ENCODE assay signal across 8 cellular contexts in the genomic region with DNA sequence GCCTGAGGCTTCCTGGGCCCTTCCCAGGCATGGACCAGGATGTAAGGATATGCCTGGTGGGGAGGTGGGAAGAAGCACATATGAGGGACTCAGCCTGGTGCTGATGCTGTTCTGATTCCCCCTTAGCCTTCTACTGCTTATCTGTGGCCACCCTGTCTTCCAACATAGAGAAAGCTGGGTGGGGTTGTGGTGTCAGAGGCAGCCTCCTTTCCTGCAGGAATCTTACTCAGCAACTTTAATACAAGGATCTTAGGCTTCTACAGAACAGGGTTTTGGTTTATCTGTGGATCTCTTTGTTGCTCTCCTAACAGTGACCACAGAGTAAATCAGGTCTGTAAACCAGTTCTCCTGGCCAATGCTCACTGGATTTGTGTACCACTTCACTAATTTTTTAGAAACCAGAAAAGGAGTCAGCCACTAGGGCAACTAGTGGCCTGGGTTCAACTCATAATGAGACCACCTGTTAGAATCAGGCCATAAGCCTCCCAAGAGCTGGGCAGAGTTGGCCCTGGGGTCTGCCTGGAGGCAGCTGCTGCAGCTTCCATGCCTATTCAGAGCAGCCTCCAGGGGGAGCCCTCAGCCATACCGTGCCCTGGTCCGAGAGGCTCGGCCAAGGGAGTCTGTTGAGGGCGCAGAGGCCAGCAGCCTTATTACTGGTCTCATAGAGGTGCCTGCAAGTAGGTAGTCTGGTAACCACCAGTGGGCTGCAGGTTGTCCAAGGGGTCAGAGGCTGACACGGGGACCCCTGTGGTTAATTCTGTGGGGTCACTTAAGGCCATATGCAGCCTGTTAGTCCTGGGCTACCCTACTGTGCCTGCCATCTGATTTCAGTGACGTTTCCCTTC. TPM values are rescaled to one million over a fixed set of nuclear protein-coding genes. Genes with fewer than 3 reads are reported as not detected.
DNase-seq lines count a peak whose midpoint lies in the region; ATAC-seq and TF ChIP-seq lines count a peak whose summit lies in the region.

No MANE protein-coding gene starts in this region.

- H3K27me3 Mint-ChIP-seq in activated T-cell treated with anti-CD3 and anti-CD28 coated beads, Interleukin-2, amount 50 U/mL, for 4 hours (ENCODE audit: low read depth): peaks cover 10% of the 10 kb centered on the region

- no TSS peak for BruUV-seq in OCI-LY7 (replicated peaks; lab: Mats Ljungman, UMichigan)

- ATAC-seq in GM19324 (IDR thresholded peaks at IDR 0.05; ENCODE audit: low FRiP score, unreplicated experiment) (peak; percentile 54), GM19467 (IDR thresholded peaks at IDR 0.05; ENCODE audit: unreplicated experiment) (no peak)
- peak; percentile 73 to 89 for ATAC-seq in activated T-cell treated with anti-CD3 and anti-CD28 coated beads, Interleukin-2, amount 50 U/mL, for 4 hours

- peaks cover 27% of the 10 kb centered on the region for H3K36me3 ChIP-seq in OCI-LY7 (ENCODE audit: insufficient read depth, low read length)

- no peak overlapping the region for H3K27ac ChIP-seq in OCI-LY7 (ENCODE audit: low read depth, low read length, poor library complexity, severe bottlenecking)

- no peak overlapping the region for H3K4me2 ChIP-seq in OCI-LY7 (ENCODE audit: low read length)

- no peaks in the 10 kb centered on the region for H3K9me3 Mint-ChIP-seq in activated T-cell treated with anti-CD3 and anti-CD28 coated beads, Interleukin-2, amount 50 U/mL, for 4 hours

- H3K9me2 ChIP-seq in OCI-LY7 (ENCODE audit: insufficient read depth, low read length): no peaks in the 10 kb centered on the region

- H3K9me3 ChIP-seq in OCI-LY7 (ENCODE audit: low read length): no peaks in the 10 kb centered on the region

- peaks cover 4% of the 10 kb centered on the region for H3K4me1 Mint-ChIP-seq in activated T-cell treated with anti-CD3 and anti-CD28 coated beads, Interleukin-2, amount 50 U/mL, for 4 hours (ENCODE audit: low read depth)

- H3K36me3 Mint-ChIP-seq in activated T-cell treated with anti-CD3 and anti-CD28 coated beads, Interleukin-2, amount 50 U/mL, for 4 hours (ENCODE audit: insufficient read depth): peaks cover 20% of the 10 kb centered on the region

- H2AFZ ChIP-seq in OCI-LY7 (ENCODE audit: low read length): no peak overlapping the region

- H3K79me2 ChIP-seq in OCI-LY7 (ENCODE audit: insufficient read depth, low read depth, low read length): no peaks in the 10 kb centered on the region

- H3K4me3 ChIP-seq in OCI-LY7 (ENCODE audit: low read depth, low read length, poor library complexity, severe bottlenecking) (no peak overlapping the region), retinal pigment epithelial cell (ENCODE audit: low read length) (no peak overlapping the region)

- DNase-seq in AG09319 (ENCODE audit: extremely low read depth, low read depth) (no peak), OCI-LY7 (ENCODE audit: low spot score) (peak; percentile 70), germinal center (ENCODE audit: low spot score) (peak; percentile 75), retinal pigment epithelial cell (ENCODE audit: low read depth) (no peak), NCI-H2081 treated with DMSO at 0.1 percent for 48 hours (lab: John Stamatoyannopoulos, UW) (no peak)
- DNase-seq in activated T-cell treated with anti-CD3 and anti-CD28 coated beads, Interleukin-2, amount 50 U/mL, for 4 hours: peak; percentile 44

- no peaks in the 10 kb centered on the region for H3K4me1 ChIP-seq in OCI-LY7 (ENCODE audit: insufficient read depth, low read length, poor library complexity, severe bottlenecking)

- H4K20me1 ChIP-seq in OCI-LY7 (ENCODE audit: insufficient read depth, low read length): no peaks in the 10 kb centered on the region

- POLR2A ChIA-PET in OCI-LY7 (lab: Charles Lee): interaction anchor here (1.4 kb wide), 1 partner anchor 20 kb away, joined by 3 read pairs; a partner anchor contains a TSS

- no peak overlapping the region for H3K4me3 Mint-ChIP-seq in activated T-cell treated with anti-CD3 and anti-CD28 coated beads, Interleukin-2, amount 50 U/mL, for 4 hours

- CTCF ChIA-PET in OCI-LY7 (lab: Charles Lee; ENCODE audit: unreplicated experiment): interaction anchor here (0.5 to 0.6 kb wide), 2 partner anchors 212 to 279 kb away, joined by 3 read pairs; no protein-coding TSS in a partner anchor

- TF ChIP-seq CTCF in AG09319 (IDR thresholded peaks at IDR 0.05; ENCODE audit: low read depth, low read length) (peak; percentile 78), OCI-LY7 (conservative IDR thresholded peaks at IDR 0.05; ENCODE audit: low read length) (peak; percentile 87), retinal pigment epithelial cell (conservative IDR thresholded peaks at IDR 0.05; ENCODE audit: low read depth, low read length) (peak; percentile 86)

- intact Hi-C loops in OCI-LY7 (cut with micrococcal nuclease; ENCODE audit: unreplicated experiment): no loop called here

RNA-seq across cellular contexts. Expression of a gene that starts 7.1 kb away (rescaled TPM):
- 0.09 TPM in 1 of 2 replicates, not detected in the other for total RNA-seq in OCI-LY7 (2014; rRNA removed; shearing (Covaris generic))
- 0.29 and 0.31 TPM in 2 replicates for total RNA-seq in OCI-LY7 (2022)
- total RNA-seq in activated T-cell treated with anti-CD3 and anti-CD28 coated beads, Interleukin-2, amount 50 U/mL, for 4 hours: 1 to 10 TPM in 2 of 3 donors, under 1 TPM in 1; 0.58 to 1.7 (median 1.3) TPM

RNA-seq across cellular contexts. Expression of a gene that starts 19.9 kb away (rescaled TPM):
- 54.4 and 58.8 TPM in 2 replicates for total RNA-seq in OCI-LY7 (2014; rRNA removed; shearing (Covaris generic))
- total RNA-seq in OCI-LY7 (2022): 131 and 151 TPM in 2 replicates
- 100 to 1,000 TPM; 102 to 126 (median 106) TPM for total RNA-seq in activated T-cell treated with anti-CD3 and anti-CD28 coated beads, Interleukin-2, amount 50 U/mL, for 4 hours

RNA-seq across cellular contexts. Expression of a gene that starts 19.9 kb away (rescaled TPM):
- total RNA-seq in OCI-LY7 (2014; rRNA removed; shearing (Covaris generic)): 21.1 and 24.9 TPM in 2 replicates
- 61.9 and 67.3 TPM in 2 replicates for total RNA-seq in OCI-LY7 (2022)
- 100 to 1,000 TPM; 186 to 204 (median 197) TPM for total RNA-seq in activated T-cell treated with anti-CD3 and anti-CD28 coated beads, Interleukin-2, amount 50 U/mL, for 4 hours

Comparison
In these comparisons a context has a peak if more than half of its experiments do, and no peak if none do; other contexts are left out.
1. DNase-seq: peak in OCI-LY7 (single experiment), activated T-cell treated with anti-CD3 and anti-CD28 coated beads, Interleukin-2, amount 50 U/mL, for 4 hours (single experiment) and germinal center (single experiment); none in AG09319 (single experiment), retinal pigment epithelial cell (single experiment) and NCI-H2081 treated with DMSO at 0.1 percent for 48 hours (single experiment).
2. Peak in every context shown above with its lines, with median percentiles within 50 percentile points of each other: CTCF ChIP-seq.